In genomic region chr5:12095808-12096281, GRCh38 we compare ENCODE assay signal across 16 cellular contexts.
DNase-seq lines count a peak whose midpoint lies in the region; ATAC-seq, FAIRE-seq and TF ChIP-seq lines count a peak whose summit lies in the region.
"Had no signal": no experiment of that assay in that cellular context is flagged by ENCODE, and none has a peak within 500 bp of the region (broad histone marks: within the 10 kb centered on the region; RNA-seq: fewer than 3 reads in every experiment).

No MANE protein-coding gene starts in this region.

- no peaks in the 10 kb centered on the region for H3K4me1 ChIP-seq in pancreas
- H3K4me1 ChIP-seq: suprapubic skin had no signal

- no peaks in the 10 kb centered on the region for H3K27me3 ChIP-seq in pancreas
- H3K27me3 ChIP-seq: suprapubic skin had no signal

- no peak overlapping the region for H3K27ac ChIP-seq in pancreas
- H3K27ac ChIP-seq: suprapubic skin had no signal

- H3K9me3 ChIP-seq in pancreas = no peaks in the 10 kb centered on the region
- H3K9me3 ChIP-seq: suprapubic skin had no signal

- no peak overlapping the region for H3K4me3 ChIP-seq in pancreas
- H3K4me3 ChIP-seq: suprapubic skin had no signal

- WGBS in pancreas, 2 donors = 54 to 56% methylated on average over 1 of the region's 1 CpG

- TF ChIP-seq CTCF in pancreas (IDR thresholded peaks at IDR 0.05) = no peak

- H3K36me3 ChIP-seq in pancreas = no peaks in the 10 kb centered on the region
- H3K36me3 ChIP-seq: suprapubic skin had no signal

- intact Hi-C loops in pancreas (cut with DNase I) = no loop called here

- ATAC-seq in GM19023 (IDR thresholded peaks at IDR 0.05; ENCODE audit: unreplicated experiment) (peak; percentile 63), HG02610 (IDR thresholded peaks at IDR 0.05; ENCODE audit: unreplicated experiment) (peak; percentile 91), pancreas (no peak), HG03520 (IDR thresholded peaks at IDR 0.05; ENCODE audit: unreplicated experiment) (no peak)
- ATAC-seq: activated CD8-positive, alpha-beta T cell treated with anti-CD3 and anti-CD28 coated beads, Interleukin-2, amount 10 ng/mL, durations not matched to agents 7 days and 5 days had no signal

- peak; percentile 67 for DNase-seq in NCI-H1694 treated with DMSO at 0.1 percent for 48 hours (lab: John Stamatoyannopoulos, UW)
- DNase-seq in occipital lobe (lab: John Stamatoyannopoulos, UW) = peak; percentile 7
- DNase-seq in pancreas = no peak
- DNase-seq in NK-92 treated with Interleukin-12 subunit alpha and Interleukin-12 subunit beta, amount 100 ng/mL, for 24 hours (lab: John Stamatoyannopoulos, UW) = no peak
- DNase-seq: activated CD8-positive, alpha-beta T cell treated with anti-CD3 and anti-CD28 coated beads, Interleukin-2, amount 10 ng/mL, durations not matched to agents 7 days and 5 days; activated naive CD8-positive, alpha-beta T cell treated with anti-CD3 and anti-CD28 coated beads, Interleukin-2, amount 10 ng/mL, durations not matched to agents 7 days and 5 days; AML-193; Calu3; NCI-H1417 treated with DMSO at 0.1 percent for 48 hours; NCI-H226; Right ventricle myocardium superior; stimulated activated CD4-positive, alpha-beta T cell treated with anti-CD3 and anti-CD28 coated beads, Interleukin-2, amount 100 ng/mL, for 48 hours had no signal

- FAIRE-seq in pancreas (lab: Jason Lieb, UNC) = no peak

Comparison
In these comparisons a context has a peak if more than half of its experiments do, and no peak if none do; other contexts are left out.
1. ATAC-seq: peak in GM19023 (single experiment) and HG02610 (single experiment); none in pancreas (0 of 4) and HG03520 (single experiment).
2. DNase-seq: peak in NCI-H1694 treated with DMSO at 0.1 percent for 48 hours (single experiment) and occipital lobe (single experiment); none in pancreas (0 of 6) and NK-92 treated with Interleukin-12 subunit alpha and Interleukin-12 subunit beta, amount 100 ng/mL, for 24 hours (single experiment).